ENCODE assay signal across 17 cellular contexts in genomic region chr18:11655605-11655932, GRCh38. TPM values are rescaled to one million over a fixed set of nuclear protein-coding genes. Genes with fewer than 3 reads are reported as not detected.
DNase-seq lines count a peak whose midpoint lies in the region; ATAC-seq and TF ChIP-seq lines count a peak whose summit lies in the region.
"Had no signal": no experiment of that assay in that cellular context is flagged by ENCODE, and none has a peak within 500 bp of the region (broad histone marks: within the 10 kb centered on the region; RNA-seq: fewer than 3 reads in every experiment).

No MANE protein-coding gene starts in this region.

- DNase-seq in SK-N-SH: no peak
- no peak for DNase-seq in Panc1 (ENCODE audit: low read depth, low spot score)
- DNase-seq in T-helper 1 cell: no peak
- DNase-seq in mucosa of gallbladder (ENCODE audit: low spot score): no peak
- DNase-seq: cerebellar nuclear complex had no signal

- no peak; the same call in 1 of the 2 replicates for TF ChIP-seq CTCF in SK-N-SH (IDR thresholded peaks at IDR 0.05)
- TF ChIP-seq CTCF in Panc1 (IDR thresholded peaks at IDR 0.05): peak; percentile 67

- H3K9ac ChIP-seq in SK-N-SH: no peak overlapping the region
- H3K9ac ChIP-seq in iPS-18a (ENCODE audit: low read length): no peak overlapping the region
- H3K9ac ChIP-seq in subcutaneous abdominal adipose tissue (ENCODE audit: low read length in 5 of 5): no peak overlapping the region

- in situ Hi-C loops in Panc1 (cut with HindIII; ENCODE audit: low pct_unique_long_range_greater_than_20kb, low sequenced_read_pairs): no loop called here

- no peak overlapping the region for H3K4me2 ChIP-seq in SK-N-SH

- BruUV-seq in Panc1 (replicated peaks; lab: Mats Ljungman, UMichigan): no TSS peak

- H3K9me2 ChIP-seq in SK-N-SH: no peaks in the 10 kb centered on the region

- no peaks in the 10 kb centered on the region for H3K9me3 ChIP-seq in SK-N-SH
- no peaks in the 10 kb centered on the region for H3K9me3 ChIP-seq in Panc1 (ENCODE audit: control insufficient read depth, insufficient read depth, low read depth, low read length)
- no peaks in the 10 kb centered on the region for H3K9me3 ChIP-seq in iPS-18a (ENCODE audit: control insufficient read depth, low read depth, low read length)
- no peaks in the 10 kb centered on the region for H3K9me3 ChIP-seq in subcutaneous abdominal adipose tissue (ENCODE audit: control insufficient read depth in 5 of 5, low read length in 5 of 5)
- H3K9me3 ChIP-seq: gastrocnemius medialis, stomach had no signal

- CTCF ChIA-PET in SK-N-SH (lab: Yijun Ruan, JAX): interaction anchor here (0.6 to 2.0 kb wide), 16 partner anchors 12 to 581 kb away, joined by 3 to 12 read pairs (median 4); no protein-coding TSS in a partner anchor
- CTCF ChIA-PET in Panc1 (lab: Charles Lee): interaction anchor here (0.6 to 1.5 kb wide), 4 partner anchors 11 to 1454 kb away, joined by 3 to 4 read pairs (median 4); no protein-coding TSS in a partner anchor

- POLR2A ChIA-PET in SK-N-SH (lab: Yijun Ruan, JAX): no interaction called here
- POLR2A ChIA-PET in Panc1 (lab: Charles Lee): interaction anchor here (0.6 kb wide), 1 partner anchor 208 kb away, joined by 5 read pairs; no protein-coding TSS in a partner anchor

- TF ChIP-seq RAD21 in SK-N-SH (IDR thresholded peaks at IDR 0.05; ENCODE audit: low read length): no peak

- ATAC-seq in SK-N-SH treated with all-trans-retinoic acid at 6 μM for 48 hours (peak; percentile 19; the same call in 2 of the 3 replicates), Panc1 (no peak), GM21381 (IDR thresholded peaks at IDR 0.05; ENCODE audit: unreplicated experiment) (no peak)
- ATAC-seq: activated naive CD8-positive, alpha-beta T cell treated with anti-CD3 and anti-CD28 coated beads, Interleukin-2, amount 50 U/mL, for 24 hours; gastrocnemius medialis had no signal

- no peaks in the 10 kb centered on the region for H3K79me2 ChIP-seq in SK-N-SH (ENCODE audit: insufficient read depth)

- no peak overlapping the region for H3K27ac ChIP-seq in SK-N-SH (ENCODE audit: low read depth in 2 of 2, low read length in 1 of 2)
- no peak overlapping the region for H3K27ac ChIP-seq in Panc1 (ENCODE audit: low read length)
- H3K27ac ChIP-seq in iPS-18a (ENCODE audit: low read length): no peak overlapping the region
- H3K27ac ChIP-seq in subcutaneous abdominal adipose tissue (ENCODE audit: low read depth, low read length): no peak overlapping the region
- H3K27ac ChIP-seq: gastrocnemius medialis, stomach had no signal

- intact Hi-C loops in Panc1 (cut with micrococcal nuclease; ENCODE audit: unreplicated experiment): loop anchor here (5.0 to 10.0 kb wide), 2 partner anchors 72 to 379 kb away; no protein-coding TSS in a partner anchor

- no peak overlapping the region for H2AFZ ChIP-seq in SK-N-SH (ENCODE audit: low read depth)

- no peaks in the 10 kb centered on the region for H3F3A ChIP-seq in SK-N-SH (replicated peaks; ENCODE audit: insufficient read depth)

- no peaks in the 10 kb centered on the region for H3K4me1 ChIP-seq in SK-N-SH (ENCODE audit: control insufficient read depth in 1 of 2, insufficient read depth in 2 of 2, low read depth in 1 of 2, low read length in 1 of 2)
- H3K4me1 ChIP-seq in Panc1 (ENCODE audit: control insufficient read depth, insufficient read depth, low read length): no peaks in the 10 kb centered on the region
- H3K4me1 ChIP-seq in iPS-18a (ENCODE audit: control insufficient read depth, low read depth, low read length): peaks cover 4% of the 10 kb centered on the region
- H3K4me1 ChIP-seq in subcutaneous abdominal adipose tissue (ENCODE audit: control insufficient read depth in 5 of 5, insufficient read depth in 5 of 5, low read length in 5 of 5): peaks cover 2 to 10% (median 8%) of the 10 kb centered on the region in 5 donors

- TF ChIP-seq EP300 in SK-N-SH (IDR thresholded peaks at IDR 0.05; ENCODE audit: borderline replicate concordance in 1 of 2, low read depth in 1 of 2, low read length in 1 of 2): no peak

- 8% methylated on average over 5 of the region's 5 CpGs for WGBS in SK-N-SH (ENCODE audit: low lambda C conversion rate)

- H4K20me1 ChIP-seq in SK-N-SH (ENCODE audit: insufficient read depth): no peaks in the 10 kb centered on the region

- peak overlapping the region in 1 of 2 experiments; percentile 55; a peak in 1 of 4 replicates for H3K4me3 ChIP-seq in SK-N-SH (ENCODE audit: low read depth in 2 of 2, low read length in 1 of 2)
- H3K4me3 ChIP-seq in Panc1 (ENCODE audit: low read depth in 2 of 2, low read length in 2 of 2): no peak overlapping the region
- H3K4me3 ChIP-seq in iPS-18a (ENCODE audit: low read length): peak overlapping the region; percentile 39
- H3K4me3 ChIP-seq in subcutaneous abdominal adipose tissue (ENCODE audit: low read depth in 1 of 5, low read length in 5 of 5): peak overlapping the region in 3 of 5 donors; percentile 18 to 23 (median 22)
- H3K4me3 ChIP-seq: stomach had no signal

- no peaks in the 10 kb centered on the region for H3K36me3 ChIP-seq in SK-N-SH (replicated peaks in 1 of 2; ENCODE audit: control insufficient read depth in 1 of 2, insufficient read depth in 2 of 2, low read length in 1 of 2)
- H3K36me3 ChIP-seq in Panc1 (ENCODE audit: control insufficient read depth, insufficient read depth, low read length): no peaks in the 10 kb centered on the region
- H3K36me3 ChIP-seq in iPS-18a (ENCODE audit: control insufficient read depth, low read depth, low read length): no peaks in the 10 kb centered on the region
- no peaks in the 10 kb centered on the region for H3K36me3 ChIP-seq in subcutaneous abdominal adipose tissue (ENCODE audit: control insufficient read depth in 5 of 5, insufficient read depth in 5 of 5, low read length in 5 of 5)
- H3K36me3 ChIP-seq: gastrocnemius medialis, stomach had no signal

- H3K27me3 ChIP-seq in SK-N-SH (ENCODE audit: insufficient read depth) (peaks cover 55% of the 10 kb centered on the region), Panc1 (ENCODE audit: control insufficient read depth, insufficient read depth, low read length) (peaks cover 8% of the 10 kb centered on the region; the same call in 1 of the 2 replicates), iPS-18a (ENCODE audit: control insufficient read depth, insufficient read depth, low read length) (peaks cover 12% of the 10 kb centered on the region), subcutaneous abdominal adipose tissue (ENCODE audit: control insufficient read depth in 5 of 5, insufficient read depth in 4 of 5, low read length in 5 of 5) (peaks cover 0 to 8% (median 3%) of the 10 kb centered on the region in 5 donors)
- H3K27me3 ChIP-seq: gastrocnemius medialis had no signal

TF ChIP-seq in SK-N-SH, 30 proteins besides CTCF, POLR2A, EP300 and RAD21 (continues in another document):
- TF ChIP-seq JUND (IDR thresholded peaks at IDR 0.05) (no peak), MEF2A (IDR thresholded peaks at IDR 0.05; ENCODE audit: borderline replicate concordance, low read depth) (no peak), POLR2AphosphoS5 (IDR thresholded peaks at IDR 0.05; ENCODE audit: low read depth, low read length) (no peak), RCOR1 (IDR thresholded peaks at IDR 0.05; ENCODE audit: low read length) (no peak), MXI1 (IDR thresholded peaks at IDR 0.05; ENCODE audit: low read depth, low read length) (no peak), FOXJ3 (CRISPR knock-in tag; IDR thresholded peaks at IDR 0.05) (no peak), SIN3A (IDR thresholded peaks at IDR 0.05; ENCODE audit: borderline replicate concordance, low read depth, low read length) (no peak), YY1 (IDR thresholded peaks at IDR 0.05; ENCODE audit: low read depth) (no peak), FOXM1 (IDR thresholded peaks at IDR 0.05; ENCODE audit: low read depth) (no peak), USF1 (IDR thresholded peaks at IDR 0.05; ENCODE audit: borderline replicate concordance, low read depth) (no peak)

RNA-seq across cellular contexts. Expression of gene GNAL, which starts 33.5 kb away (rescaled TPM):
- polyA plus RNA-seq in SK-N-SH (2012; rRNA removed): 0.08 and 0.13 TPM in 2 replicates
- 0.03 and 0.07 TPM in 2 replicates for polyA plus RNA-seq in SK-N-SH (2012; cell fraction: cytosol; rRNA removed)
- polyA plus RNA-seq in SK-N-SH (2012; cell fraction: nucleus; rRNA removed): 0.01 and 0.06 TPM in 2 replicates
- 0.44 TPM for total RNA-seq in Panc1 (2021; ENCODE audit: unreplicated experiment)
- polyA plus RNA-seq in Panc1 (2012; ENCODE audit: insufficient read length): 0.51 TPM
- 3.9 TPM for total RNA-seq in mucosa of gallbladder

RNA-seq across cellular contexts. Expression of gene SLC35G4, which starts 46.2 kb away (rescaled TPM):
- polyA plus RNA-seq in SK-N-SH (2012; rRNA removed): not detected in 2 replicates
- not detected in 2 replicates for polyA plus RNA-seq in SK-N-SH (2012; cell fraction: cytosol; rRNA removed)
- polyA plus RNA-seq in SK-N-SH (2012; cell fraction: nucleus; rRNA removed): not detected in 2 replicates
- total RNA-seq in Panc1 (2021; ENCODE audit: unreplicated experiment): not detected
- polyA plus RNA-seq in Panc1 (2012; ENCODE audit: insufficient read length): not detected
- not detected for total RNA-seq in mucosa of gallbladder
- total RNA-seq: A172, G401, gastrocnemius medialis, mesenteric fat pad, posterior vena cava, Right ventricle myocardium superior, stomach had no signal
- polyA plus RNA-seq: stomach had no signal

Comparison
In these comparisons a context has a peak if more than half of its experiments do, and no peak if none do; other contexts are left out.
1. H3K4me3 ChIP-seq: peak in iPS-18a (single experiment) and subcutaneous abdominal adipose tissue (3 of 5); none in Panc1 (0 of 2).